In genomic region chr3:125148836-125149235, GRCh38 we compare ENCODE assay signal across 12 cellular contexts.
DNase-seq lines count a peak whose midpoint lies in the region; ATAC-seq and TF ChIP-seq lines count a peak whose summit lies in the region.
"Had no signal": no experiment of that assay in that cellular context is flagged by ENCODE, and none has a peak within 500 bp of the region (broad histone marks: within the 10 kb centered on the region; RNA-seq: fewer than 3 reads in every experiment).

No MANE protein-coding gene starts in this region.

- intact Hi-C loops in left ventricle myocardium inferior (cut with micrococcal nuclease) (loop anchor here (10.0 kb wide), 1 partner anchor 84 kb away; no protein-coding TSS in a partner anchor), sigmoid colon (cut with DNase I) (no loop called here)

- no peak overlapping the region for H3K27ac Mint-ChIP-seq in endothelial cell (ENCODE audit: unreplicated experiment)
- H3K27ac Mint-ChIP-seq: activated CD8-positive, alpha-beta memory T cell treated with anti-CD3 and anti-CD28 coated beads, Interleukin-2, amount 10 ng/mL, durations not matched to agents 7 days and 5 days had no signal

- TF ChIP-seq CTCF in WERI-Rb-1 (IDR thresholded peaks at IDR 0.05; ENCODE audit: low read depth, low read length): no peak
- no peak for TF ChIP-seq CTCF in left ventricle myocardium inferior (IDR thresholded peaks at IDR 0.05; ENCODE audit: borderline replicate concordance)
- no peak for TF ChIP-seq CTCF in sigmoid colon (IDR thresholded peaks at IDR 0.05)
- TF ChIP-seq CTCF in endothelial cell (IDR thresholded peaks at IDR 0.05; ENCODE audit: unreplicated experiment): no peak

- H3K4me3 ChIP-seq in WERI-Rb-1 (ENCODE audit: low read depth, low read length) (no peak overlapping the region), left ventricle myocardium inferior (no peak overlapping the region), sigmoid colon (no peak overlapping the region)
- H3K4me3 ChIP-seq: hepatocyte, SJSA1 had no signal

- no peaks in the 10 kb centered on the region for H3K27me3 ChIP-seq in WERI-Rb-1 (ENCODE audit: insufficient read depth, low read depth, severe bottlenecking)
- H3K27me3 ChIP-seq in left ventricle myocardium inferior (ENCODE audit: low read depth): no peaks in the 10 kb centered on the region
- no peaks in the 10 kb centered on the region for H3K27me3 ChIP-seq in sigmoid colon
- H3K27me3 ChIP-seq: hepatocyte, SJSA1 had no signal

- no peak for ATAC-seq in GM21515 (IDR thresholded peaks at IDR 0.05; ENCODE audit: unreplicated experiment)
- ATAC-seq: activated CD8-positive, alpha-beta memory T cell treated with anti-CD3 and anti-CD28 coated beads, Interleukin-2, amount 10 ng/mL, durations not matched to agents 7 days and 5 days had no signal

- H3K36me3 ChIP-seq in WERI-Rb-1: no peaks in the 10 kb centered on the region
- no peaks in the 10 kb centered on the region for H3K36me3 ChIP-seq in left ventricle myocardium inferior
- no peaks in the 10 kb centered on the region for H3K36me3 ChIP-seq in sigmoid colon
- H3K36me3 ChIP-seq: SJSA1 had no signal

- H3K4me1 ChIP-seq in left ventricle myocardium inferior (peaks cover 79% of the 10 kb centered on the region), sigmoid colon (peaks cover 0 to 28% (median 11%) of the 10 kb centered on the region in 4 donors)

- no peak overlapping the region for H3K4me3 Mint-ChIP-seq in endothelial cell (ENCODE audit: unreplicated experiment)
- H3K4me3 Mint-ChIP-seq: activated CD8-positive, alpha-beta memory T cell treated with anti-CD3 and anti-CD28 coated beads, Interleukin-2, amount 10 ng/mL, durations not matched to agents 7 days and 5 days had no signal

- WGBS in sigmoid colon, 2 donors: 54 to 81% methylated on average over 17 of the region's 17 CpGs

- H3K27me3 Mint-ChIP-seq in endothelial cell (ENCODE audit: unreplicated experiment): peaks cover 4% of the 10 kb centered on the region

- TF ChIP-seq EP300 in sigmoid colon (IDR thresholded peaks at IDR 0.05): no peak

- H3K36me3 Mint-ChIP-seq in endothelial cell (ENCODE audit: low read depth, unreplicated experiment): no peaks in the 10 kb centered on the region
- H3K36me3 Mint-ChIP-seq: activated CD8-positive, alpha-beta memory T cell treated with anti-CD3 and anti-CD28 coated beads, Interleukin-2, amount 10 ng/mL, durations not matched to agents 7 days and 5 days had no signal

- TF ChIP-seq POLR2A in sigmoid colon (IDR thresholded peaks at IDR 0.05): no peak

- no peaks in the 10 kb centered on the region for H3K9me3 Mint-ChIP-seq in endothelial cell (ENCODE audit: unreplicated experiment)

- peaks cover 14% of the 10 kb centered on the region for H3K4me1 Mint-ChIP-seq in endothelial cell (ENCODE audit: unreplicated experiment)

- peak overlapping the region; percentile 66 for H3K27ac ChIP-seq in WERI-Rb-1
- peak overlapping the region; percentile 79 for H3K27ac ChIP-seq in left ventricle myocardium inferior (replicated peaks)
- peak overlapping the region in 1 of 4 donors; percentile 6 for H3K27ac ChIP-seq in sigmoid colon
- H3K27ac ChIP-seq: hepatocyte, SJSA1 had no signal

- H3K9me3 ChIP-seq in WERI-Rb-1 (ENCODE audit: severe bottlenecking): no peaks in the 10 kb centered on the region
- no peaks in the 10 kb centered on the region for H3K9me3 ChIP-seq in left ventricle myocardium inferior (replicated peaks)
- H3K9me3 ChIP-seq in sigmoid colon: no peaks in the 10 kb centered on the region
- H3K9me3 ChIP-seq: SJSA1 had no signal

- DNase-seq in GM03348 (ENCODE audit: low spot score) (peak; percentile 82), WERI-Rb-1 (no peak), left ventricle myocardium inferior (peak; percentile 67), sigmoid colon (peak; percentile 68), HCEC 1CT (no peak), amniotic stem cell (lab: John Stamatoyannopoulos, UW) (no peak), endothelial cell (ENCODE audit: low spot score) (no peak)
- DNase-seq: activated CD8-positive, alpha-beta memory T cell treated with anti-CD3 and anti-CD28 coated beads, Interleukin-2, amount 10 ng/mL, durations not matched to agents 7 days and 5 days; NCI-H2081 had no signal

Comparison
In these comparisons a context has a peak if more than half of its experiments do, and no peak if none do; other contexts are left out.
1. DNase-seq: peak in GM03348 (single experiment), left ventricle myocardium inferior (single experiment) and sigmoid colon (single experiment); none in WERI-Rb-1 (single experiment), HCEC 1CT (single experiment), amniotic stem cell (single experiment) and endothelial cell (single experiment).